In genomic region chr18:55064073-55064472, GRCh38 we compare ENCODE assay signal across 21 cellular contexts.
DNase-seq lines count a peak whose midpoint lies in the region; ATAC-seq, FAIRE-seq and TF ChIP-seq lines count a peak whose summit lies in the region.
"Had no signal": no experiment of that assay in that cellular context is flagged by ENCODE, and none has a peak within 500 bp of the region (broad histone marks: within the 10 kb centered on the region; RNA-seq: fewer than 3 reads in every experiment).

No MANE protein-coding gene starts in this region.

- peaks cover 28 to 61% of the 10 kb centered on the region in 2 donors for H3K4me1 Mint-ChIP-seq in stimulated activated naive B cell treated with anti-CD40 and anti-IgM and Interleukin-4, amounts not matched to agents 10 μg/mL and 1 μg/mL and 100 μg/mL, for 72 hours

- ATAC-seq in GM12878 (no peak), heart right ventricle (no peak)
- ATAC-seq in stimulated activated naive B cell treated with anti-CD40 and anti-IgM and Interleukin-4, amounts not matched to agents 10 μg/mL and 1 μg/mL and 100 μg/mL, for 72 hours (replicated peaks) = no peak
- ATAC-seq: HCT116 had no signal

- 41% methylated on average over 4 of the region's 4 CpGs for WGBS in GM12878 (ENCODE audit: insufficient coverage, insufficient replicate concordance, low lambda C conversion rate, missing lambda C conversion rate)
- 81 to 90% methylated on average over 4 of the region's 4 CpGs for WGBS in heart right ventricle, 2 donors

- POLR2A ChIA-PET in GM12878 (lab: Charles Lee) = no interaction called here

- H3K9me3 Mint-ChIP-seq in stimulated activated naive B cell treated with anti-CD40 and anti-IgM and Interleukin-4, amounts not matched to agents 10 μg/mL and 1 μg/mL and 100 μg/mL, for 72 hours = peaks cover 0 to 13% of the 10 kb centered on the region in 2 donors
- H3K9me3 Mint-ChIP-seq: CD4-positive, alpha-beta T cell; HFFc6; IgD-negative memory B cell had no signal

- H3K36me3 ChIP-seq in GM12878 (ENCODE audit: control insufficient read depth in 2 of 2, insufficient read depth in 2 of 2, low read length in 1 of 2) (no peaks in the 10 kb centered on the region), heart right ventricle (no peaks in the 10 kb centered on the region)

- no peak for TF ChIP-seq EP300 in GM12878 (IDR thresholded peaks at IDR 0.05; ENCODE audit: borderline replicate concordance in 1 of 2, control insufficient read depth in 1 of 2, low read depth in 2 of 2, low read length in 2 of 2)

- H3K27ac Mint-ChIP-seq in stimulated activated naive B cell treated with anti-CD40 and anti-IgM and Interleukin-4, amounts not matched to agents 10 μg/mL and 1 μg/mL and 100 μg/mL, for 72 hours = peak overlapping the region; percentile 98
- H3K27ac Mint-ChIP-seq: CD4-positive, alpha-beta T cell; HFFc6 had no signal

- H3K9me3 ChIP-seq in GM12878 (replicated peaks; ENCODE audit: control insufficient read depth, insufficient read depth, low read length) = no peaks in the 10 kb centered on the region; the same call in 2 of the 3 replicates
- peaks cover 0 to 5% (median 0%) of the 10 kb centered on the region in 11 donors for H3K9me3 ChIP-seq in heart right ventricle
- H3K9me3 ChIP-seq: Caco-2 had no signal

- TF ChIP-seq CTCF in D721Med (IDR thresholded peaks at IDR 0.05; ENCODE audit: insufficient read depth, missing control alignments) (no peak), GM12878 (IDR thresholded peaks at IDR 0.05 in 2 of 3, conservative IDR thresholded peaks at IDR 0.05 in 1 of 3; ENCODE audit: control insufficient read depth in 2 of 3, extremely low read depth in 1 of 3, insufficient read depth in 1 of 3, low read depth in 3 of 3, low read length in 3 of 3) (no peak), heart right ventricle (IDR thresholded peaks at IDR 0.05) (no peak)

- no peak for TF ChIP-seq RAD21 in GM12878 (IDR thresholded peaks at IDR 0.05; ENCODE audit: insufficient read depth, low read depth, low read length)

- DNase-seq in D721Med (ENCODE audit: insufficient read length, low spot score) = no peak
- DNase-seq in MV-4-11 (lab: John Stamatoyannopoulos, UW) = peak; percentile 18
- DNase-seq in GM12878 (ENCODE audit: low read depth, low spot score) = no peak
- DNase-seq in stimulated activated naive B cell treated with anti-CD40 and anti-IgM and Interleukin-4, amounts not matched to agents 10 μg/mL and 1 μg/mL and 100 μg/mL, for 72 hours = no peak
- DNase-seq in heart right ventricle = no peak
- no peak for DNase-seq in stimulated activated CD8-positive, alpha-beta memory T cell treated with anti-CD3 and anti-CD28 coated beads, Interleukin-4, amount 100 ng/mL, for 48 hours
- DNase-seq in Kasumi-1 (lab: John Stamatoyannopoulos, UW) = no peak
- DNase-seq: ACHN; Caco-2; CD4-positive, alpha-beta T cell; DMS153; DMS79; GDM1; GOT3; H7; HFFc6 had no signal

- H3K4me1 ChIP-seq in GM12878 (ENCODE audit: control insufficient read depth, insufficient read depth, low read length) (peaks cover 24% of the 10 kb centered on the region), heart right ventricle (no peaks in the 10 kb centered on the region)
- H3K4me1 ChIP-seq: Caco-2 had no signal

- H3K9ac ChIP-seq in GM12878 (ENCODE audit: control insufficient read depth, insufficient read depth, low read length) = no peak overlapping the region

- H3K4me3 Mint-ChIP-seq in stimulated activated naive B cell treated with anti-CD40 and anti-IgM and Interleukin-4, amounts not matched to agents 10 μg/mL and 1 μg/mL and 100 μg/mL, for 72 hours = peak overlapping the region; percentile 63 to 64
- H3K4me3 Mint-ChIP-seq: CD4-positive, alpha-beta T cell; HFFc6 had no signal

- peak; percentile 94 for FAIRE-seq in D721Med (lab: Jason Lieb, UNC)
- no peak for FAIRE-seq in GM12878 (lab: Jason Lieb, UNC)
- FAIRE-seq: A204.1 had no signal

- no peak overlapping the region for H3K4me3 ChIP-seq in GM12878
- H3K4me3 ChIP-seq in heart right ventricle = no peak overlapping the region

- RAD21 ChIA-PET in GM12878 (lab: Charles Lee; ENCODE audit: unreplicated experiment) = no interaction called here

- no TSS peak for BruUV-seq in GM12878 (replicated peaks; lab: Mats Ljungman, UMichigan)

- H3K79me2 ChIP-seq in GM12878 (ENCODE audit: control insufficient read depth, insufficient read depth, low read length) = no peaks in the 10 kb centered on the region

- peaks cover 19 to 32% of the 10 kb centered on the region in 2 donors for H3K36me3 Mint-ChIP-seq in stimulated activated naive B cell treated with anti-CD40 and anti-IgM and Interleukin-4, amounts not matched to agents 10 μg/mL and 1 μg/mL and 100 μg/mL, for 72 hours
- H3K36me3 Mint-ChIP-seq: IgD-negative memory B cell had no signal

- in situ Hi-C loops in GM12878 (cut with MboI) = no loop called here

- TF ChIP-seq POLR2A in GM12878 (IDR thresholded peaks at IDR 0.05; ENCODE audit: low read depth, low read length) = no peak

- H3K27me3 Mint-ChIP-seq in stimulated activated naive B cell treated with anti-CD40 and anti-IgM and Interleukin-4, amounts not matched to agents 10 μg/mL and 1 μg/mL and 100 μg/mL, for 72 hours = peaks cover 9 to 16% of the 10 kb centered on the region in 2 donors
- H3K27me3 Mint-ChIP-seq: CD4-positive, alpha-beta T cell; IgD-negative memory B cell had no signal

- no peaks in the 10 kb centered on the region for H4K20me1 ChIP-seq in GM12878 (ENCODE audit: control insufficient read depth, insufficient read depth)

- intact Hi-C loops in GM12878 (cut with micrococcal nuclease; ENCODE audit: unreplicated experiment) = no loop called here
- intact Hi-C loops in heart right ventricle (cut with DNase I) = no loop called here

- SMC1A ChIA-PET in GM12878 (lab: Charles Lee; ENCODE audit: uncharacterized antibody, unreplicated experiment) = interaction anchor here (0.6 kb wide), 1 partner anchor 20 kb away, joined by 3 read pairs; no protein-coding TSS in a partner anchor

- H2AFZ ChIP-seq in GM12878 (ENCODE audit: control insufficient read depth, low read depth, low read length) = no peak overlapping the region

- H3K4me2 ChIP-seq in GM12878 (ENCODE audit: control insufficient read depth, insufficient read depth) = no peak overlapping the region

- H3K27me3 ChIP-seq in GM12878 (replicated peaks in 1 of 2; ENCODE audit: control insufficient read depth in 2 of 2, insufficient read depth in 2 of 2, low read length in 1 of 2) (no peaks in the 10 kb centered on the region), heart right ventricle (peaks cover 0 to 2% (median 0%) of the 10 kb centered on the region in 7 donors)

- H3K27ac ChIP-seq in GM12878 (ENCODE audit: control insufficient read depth, insufficient read depth) (peak overlapping the region; percentile 48), heart right ventricle (no peak overlapping the region)
- H3K27ac ChIP-seq: C4-2B, HL-60 had no signal

- CTCF ChIA-PET in GM12878 (lab: Yijun Ruan, JAX) = no interaction called here

TF ChIP-seq in GM12878, 131 proteins besides CTCF, POLR2A, EP300 and RAD21:
- TF ChIP-seq SPI1 (IDR thresholded peaks at IDR 0.05; ENCODE audit: borderline replicate concordance, insufficient read depth, low read depth, low read length) (no peak), BCL11A (IDR thresholded peaks at IDR 0.05; ENCODE audit: low read depth, low read length) (no peak), ZZZ3 (IDR thresholded peaks at IDR 0.05; ENCODE audit: control insufficient read depth, insufficient read length, low read depth) (no peak), ZNF687 (IDR thresholded peaks at IDR 0.05) (no peak), ZNF384 (IDR thresholded peaks at IDR 0.05; ENCODE audit: borderline replicate concordance, low read depth, low read length) (no peak), BCL3 (IDR thresholded peaks at IDR 0.05; ENCODE audit: borderline replicate concordance, insufficient read depth, low read depth, low read length, poor library complexity, severe bottlenecking) (no peak), MAX (IDR thresholded peaks at IDR 0.05; ENCODE audit: low read depth, low read length) (no peak)
